26 cellular contexts compared by ENCODE assay signal in the genomic region with DNA sequence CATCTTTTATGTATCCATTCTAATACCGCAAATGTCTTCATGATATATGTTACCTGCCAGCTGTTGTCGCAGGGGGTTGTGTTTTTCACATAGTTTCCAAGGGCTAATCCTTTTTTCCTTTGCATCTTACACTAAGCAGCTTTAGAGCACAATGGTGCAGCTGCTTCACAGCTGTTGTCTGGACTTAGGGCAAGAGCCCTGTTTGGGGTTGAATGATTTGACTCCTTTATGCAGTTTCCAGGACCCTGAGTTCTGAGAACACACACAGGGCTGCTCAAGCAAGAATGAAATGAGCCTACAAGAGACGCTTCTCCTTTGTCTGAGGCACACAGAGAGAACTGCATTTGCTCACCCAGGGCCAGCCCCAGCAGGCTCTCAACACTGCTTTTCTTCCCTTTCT. TPM values are rescaled to one million over a fixed set of nuclear protein-coding genes. Genes with fewer than 3 reads are reported as not detected.
A peak's percentile ranks its signal among the peaks of the same experiment; 100 is the strongest.
DNase-seq lines count a peak whose midpoint lies in the region; ATAC-seq and TF ChIP-seq lines count a peak whose summit lies in the region.
"Had no signal": no experiment of that assay in that cellular context is flagged by ENCODE, and none has a peak within 500 bp of the region (broad histone marks: within the 10 kb centered on the region; RNA-seq: fewer than 3 reads in every experiment).

No MANE protein-coding gene starts in this region.

- no peaks in the 10 kb centered on the region for H3K36me3 ChIP-seq in hepatocyte (replicated peaks; ENCODE audit: insufficient read depth, low read depth)
- H3K36me3 ChIP-seq: heart right ventricle, pancreas, right atrium auricular region, SJSA1, stomach, transverse colon had no signal

- H3K4me3 ChIP-seq in AG10803 (ENCODE audit: low read length) (no peak overlapping the region), hepatocyte (no peak overlapping the region)
- H3K4me3 ChIP-seq: heart right ventricle, pancreas, right atrium auricular region, SJSA1, stomach, transverse colon had no signal

- H4K20me1 ChIP-seq in hepatocyte (ENCODE audit: insufficient read depth, poor library complexity, severe bottlenecking), result no peaks in the 10 kb centered on the region

- no peaks in the 10 kb centered on the region for H3K9me2 ChIP-seq in hepatocyte (replicated peaks; ENCODE audit: insufficient read depth)

- no peak overlapping the region for H2AFZ ChIP-seq in hepatocyte

- H3K79me2 ChIP-seq in hepatocyte, result no peaks in the 10 kb centered on the region

- ATAC-seq in HG02798 (IDR thresholded peaks at IDR 0.05; ENCODE audit: poor library complexity, unreplicated experiment), result no peak
- no peak for ATAC-seq in HG02623 (IDR thresholded peaks at IDR 0.05; ENCODE audit: unreplicated experiment)
- ATAC-seq: left colon, pancreas, T-cell had no signal

- 54% methylated on average over 3 of the region's 3 CpGs for WGBS in hepatocyte (ENCODE audit: low lambda C conversion rate, missing lambda C conversion rate)

- peak overlapping the region; percentile 38 for H3K4me2 ChIP-seq in hepatocyte

- no peaks in the 10 kb centered on the region for H3K27me3 ChIP-seq in hepatocyte
- H3K27me3 ChIP-seq: pancreas, right atrium auricular region, SJSA1, stomach, transverse colon had no signal

- no peak overlapping the region for H3K27ac ChIP-seq in hepatocyte
- H3K27ac ChIP-seq: pancreas, right atrium auricular region, SJSA1, stomach, transverse colon had no signal

- DNase-seq in AG10803 (ENCODE audit: low read depth) (peak; percentile 43), NCI-H82 treated with DMSO at 0.1 percent for 48 hours (lab: John Stamatoyannopoulos, UW; ENCODE audit: unreplicated experiment) (peak; percentile 90), hepatocyte (ENCODE audit: low spot score) (no peak), retina (peak; percentile 62), MV-4-11 (lab: John Stamatoyannopoulos, UW) (no peak)
- no peak for DNase-seq in stimulated activated CD4-positive, alpha-beta T cell treated with anti-CD3 and anti-CD28 coated beads, Interleukin-4, amount 100 ng/mL, for 1 hour
- DNase-seq: activated CD4-positive, alpha-beta memory T cell treated with anti-CD3 and anti-CD28 coated beads, Interleukin-2, amount 10 ng/mL, durations not matched to agents 7 days and 5 days; activated CD4-positive, CD25-positive, alpha-beta regulatory T cell treated with anti-CD3 and anti-CD28 coated beads, Interleukin-2, amount 50 U/mL, for 72 hours; aorta; central memory CD4-positive, alpha-beta T cell; dermis blood vessel endothelial cell; GDM1; heart right ventricle; IMR-90; left colon; NCI-H1105 treated with DMSO at 0.1 percent for 48 hours; NCI-H2081 treated with DMSO at 0.1 percent for 48 hours; NCI-H510A; pancreas; stomach; T-cell; transverse colon had no signal

- TF ChIP-seq CTCF in AG10803 (conservative IDR thresholded peaks at IDR 0.05; ENCODE audit: low read length) (no peak), hepatocyte (IDR thresholded peaks at IDR 0.05; ENCODE audit: poor library complexity) (no peak)

- H3K4me1 ChIP-seq in hepatocyte (ENCODE audit: insufficient read depth), result peaks cover 7% of the 10 kb centered on the region
- H3K4me1 ChIP-seq: pancreas, right atrium auricular region, stomach, transverse colon had no signal

- no peaks in the 10 kb centered on the region for H3K9me3 ChIP-seq in hepatocyte (ENCODE audit: low read depth)
- H3K9me3 ChIP-seq: heart right ventricle, pancreas, right atrium auricular region, SJSA1, stomach, transverse colon had no signal

RNA-seq across cellular contexts. Expression of a gene that starts 20.2 kb away (rescaled TPM):
- total RNA-seq in hepatocyte, result 127 and 134 TPM in 2 replicates
- 69.8 and 73.8 TPM in 2 replicates for polyA plus RNA-seq in hepatocyte

Comparison
In these comparisons a context has a peak if more than half of its experiments do, and no peak if none do; other contexts are left out.
1. DNase-seq: peak in AG10803 (single experiment), NCI-H82 treated with DMSO at 0.1 percent for 48 hours (single experiment) and retina (single experiment); none in hepatocyte (single experiment), MV-4-11 (single experiment) and stimulated activated CD4-positive, alpha-beta T cell treated with anti-CD3 and anti-CD28 coated beads, Interleukin-4, amount 100 ng/mL, for 1 hour (single experiment).